7 cellular contexts compared by ENCODE assay signal in genomic region chr6:160140493-160140892, GRCh38. TPM values are rescaled to one million over a fixed set of nuclear protein-coding genes. Genes with fewer than 3 reads are reported as not detected.
A peak's percentile ranks its signal among the peaks of the same experiment; 100 is the strongest.
DNase-seq lines count a peak whose midpoint lies in the region; ATAC-seq and TF ChIP-seq lines count a peak whose summit lies in the region.
"Not testable (repeated sequence)": the region's sequence is repeated elsewhere in the genome, so short reads cannot be mapped to it uniquely, and the experiment has no call there.
"Had no signal": no experiment of that assay in that cellular context is flagged by ENCODE, and none has a peak within 500 bp of the region (broad histone marks: within the 10 kb centered on the region; RNA-seq: fewer than 3 reads in every experiment).

No MANE protein-coding gene starts in this region.

- not testable (repeated sequence) for H3K9me3 ChIP-seq in PC-3 (ENCODE audit: low read length); hepatocyte (ENCODE audit: low read depth); muscle layer of colon (ENCODE audit: low read length); tibial artery

- not testable (repeated sequence) for H3K27me3 ChIP-seq in PC-3 (ENCODE audit: low read length); hepatocyte; muscle layer of colon (ENCODE audit: control insufficient read depth in 1 of 2, insufficient read depth in 2 of 2, low read length in 2 of 2); rectal smooth muscle tissue (ENCODE audit: control insufficient read depth, insufficient read depth, low read length); tibial artery

- H3K27ac ChIP-seq in PC-3 (ENCODE audit: low read length) (peak overlapping the region; percentile 78), coronary artery (peak overlapping the region; percentile 89 to 94), hepatocyte (peak overlapping the region; percentile 59), muscle layer of colon (ENCODE audit: low read depth, low read length) (peak overlapping the region; percentile 81), rectal smooth muscle tissue (ENCODE audit: low read depth, low read length) (peak overlapping the region; percentile 77), tibial artery (peak overlapping the region; percentile 87 to 95)

- H3K36me3 ChIP-seq in PC-3 (ENCODE audit: low read depth, low read length); hepatocyte (replicated peaks; ENCODE audit: insufficient read depth, low read depth); muscle layer of colon (ENCODE audit: insufficient read depth, low read length); rectal smooth muscle tissue (ENCODE audit: control insufficient read depth, insufficient read depth, low read length); tibial artery: not testable (repeated sequence)

- CTCF ChIA-PET in PC-3 (lab: Charles Lee) = interaction anchor here (1.1 kb wide), 1 partner anchor 315 kb away, joined by 3 read pairs; no protein-coding TSS in a partner anchor

- not testable (repeated sequence) for H4K20me1 ChIP-seq in PC-3 (ENCODE audit: low read length); hepatocyte (ENCODE audit: insufficient read depth, poor library complexity, severe bottlenecking)

- H3K9ac ChIP-seq in PC-3 (ENCODE audit: low read length); muscle layer of colon (ENCODE audit: low read length); rectal smooth muscle tissue (ENCODE audit: low read length): not testable (repeated sequence)

- BruUV-seq in PC-3 (replicated peaks; lab: Mats Ljungman, UMichigan) = not testable (repeated sequence)

- WGBS in hepatocyte (ENCODE audit: low lambda C conversion rate, missing lambda C conversion rate) = 100% methylated on average over 3 of the region's 3 CpGs

- not testable (repeated sequence) for H3K4me3 ChIP-seq in PC-3 (ENCODE audit: low read length); coronary artery; hepatocyte; muscle layer of colon (ENCODE audit: low read depth in 1 of 2, low read length in 2 of 2); rectal smooth muscle tissue (ENCODE audit: low read length)
- H3K4me3 ChIP-seq in tibial artery = peak overlapping the region in 1 of 2 donors; percentile 28

- not testable (repeated sequence) for H3F3A ChIP-seq in PC-3 (ENCODE audit: low read length, unreplicated experiment)

- intact Hi-C loops in PC-3 (cut with micrococcal nuclease) = loop anchor here (5.0 kb wide), 1 partner anchor 62 kb away; no protein-coding TSS in a partner anchor
- intact Hi-C loops in tibial artery (cut with DNase I; ENCODE audit: low total_unique reads) = not testable (repeated sequence)

- not testable (repeated sequence) for H3K4me2 ChIP-seq in PC-3 (ENCODE audit: low read length); hepatocyte

- not testable (repeated sequence) for TF ChIP-seq CTCF in PC-3 (conservative IDR thresholded peaks at IDR 0.05; ENCODE audit: low read depth, low read length); coronary artery (IDR thresholded peaks at IDR 0.05); hepatocyte (IDR thresholded peaks at IDR 0.05; ENCODE audit: poor library complexity); tibial artery (IDR thresholded peaks at IDR 0.05)

- H3K4me1 ChIP-seq in PC-3 (ENCODE audit: insufficient read depth, low read length) (peaks cover 31% of the 10 kb centered on the region), hepatocyte (ENCODE audit: insufficient read depth) (peaks cover 24% of the 10 kb centered on the region), muscle layer of colon (ENCODE audit: insufficient read depth, low read length) (peaks cover 42% of the 10 kb centered on the region), rectal smooth muscle tissue (ENCODE audit: control insufficient read depth, insufficient read depth, low read length) (peaks cover 26% of the 10 kb centered on the region), tibial artery (peaks cover 0 to 56% (median 31%) of the 10 kb centered on the region in 4 donors)

- not testable (repeated sequence) for ATAC-seq in PC-3

- not testable (repeated sequence) for H3K9me2 ChIP-seq in PC-3 (replicated peaks; ENCODE audit: low read length); hepatocyte (replicated peaks; ENCODE audit: insufficient read depth)

- H3K79me2 ChIP-seq in PC-3 (ENCODE audit: low read length); hepatocyte: not testable (repeated sequence)

- H2AFZ ChIP-seq in PC-3 (ENCODE audit: low read length); hepatocyte: not testable (repeated sequence)

- DNase-seq in PC-3; coronary artery (ENCODE audit: low spot score); hepatocyte (ENCODE audit: low spot score); tibial artery: not testable (repeated sequence)

- POLR2A ChIA-PET in PC-3 (lab: Charles Lee; ENCODE audit: unreplicated experiment) = not testable (repeated sequence)

RNA-seq across cellular contexts. Expression of gene SLC22A1, which starts 18.9 kb away (rescaled TPM):
- total RNA-seq in PC-3 (2014; rRNA removed) (0.29 and 10.2 TPM in 2 replicates), hepatocyte (6.1 and 6.7 TPM in 2 replicates)
- polyA plus RNA-seq in hepatocyte = 10.2 and 12.9 TPM in 2 replicates
- polyA plus RNA-seq: CD4-positive, CD25-positive, alpha-beta regulatory T cell had no signal
